Comparison of ENCODE assay signal across 9 cellular contexts in the genomic region with DNA sequence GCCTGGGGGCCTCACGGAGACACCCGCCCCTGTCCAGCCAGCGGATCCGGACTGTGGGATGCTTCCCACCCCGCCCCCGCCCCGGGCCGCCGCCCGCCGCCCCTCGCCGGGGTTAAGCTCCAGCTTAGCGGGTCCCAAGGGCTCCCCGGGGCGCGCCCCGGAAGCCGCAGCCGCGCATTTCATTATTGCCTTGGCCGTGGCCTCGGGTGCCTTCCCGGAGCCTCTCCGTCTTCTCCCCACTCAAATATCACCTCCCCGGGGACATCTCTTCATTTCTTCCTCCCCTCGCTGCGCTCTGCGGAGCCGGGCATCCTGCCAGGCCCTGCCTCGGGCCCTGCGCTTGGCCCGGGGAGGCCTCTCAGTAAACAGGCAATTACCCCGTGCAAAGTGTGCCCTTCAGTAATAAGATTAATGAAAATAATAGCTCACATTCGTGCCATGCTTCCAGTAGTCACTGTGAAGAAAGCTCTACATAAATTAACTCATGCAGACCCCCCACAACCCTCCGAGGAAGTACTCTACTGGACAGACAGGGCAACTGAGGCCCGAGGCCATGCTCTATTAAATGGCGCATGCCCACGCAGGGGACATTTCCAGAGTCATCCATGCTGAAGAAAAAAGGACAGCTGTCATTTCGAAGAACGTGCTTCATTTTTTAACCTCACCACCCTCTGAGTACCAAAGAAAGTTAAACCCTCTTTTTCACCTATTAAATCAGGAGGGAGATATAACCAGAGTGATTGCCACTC. TPM values are rescaled to one million over a fixed set of nuclear protein-coding genes. Genes with fewer than 3 reads are reported as not detected.
DNase-seq lines count a peak whose midpoint lies in the region; ATAC-seq and TF ChIP-seq lines count a peak whose summit lies in the region.
"Had no signal": no experiment of that assay in that cellular context is flagged by ENCODE, and none has a peak within 500 bp of the region (broad histone marks: within the 10 kb centered on the region; RNA-seq: fewer than 3 reads in every experiment).

No MANE protein-coding gene starts in this region.

- no peaks in the 10 kb centered on the region for H3K36me3 ChIP-seq in CD8-positive, alpha-beta T cell (ENCODE audit: insufficient read depth, low read length)

- no peak overlapping the region for H3K27ac ChIP-seq in CD8-positive, alpha-beta T cell (ENCODE audit: low read depth, low read length)

- peaks cover 58% of the 10 kb centered on the region for H3K4me1 Mint-ChIP-seq in osteocyte (ENCODE audit: unreplicated experiment)
- H3K4me1 Mint-ChIP-seq in CD8-positive, alpha-beta T cell (ENCODE audit: low read depth): no peaks in the 10 kb centered on the region

- H3K4me1 ChIP-seq in CD8-positive, alpha-beta T cell (ENCODE audit: insufficient read depth, low read length): no peaks in the 10 kb centered on the region

- POLR2A ChIA-PET in GM10248 (lab: Yijun Ruan, JAX): no interaction called here
- POLR2A ChIA-PET in CD8-positive, alpha-beta T cell (lab: Charles Lee): no interaction called here

- DNase-seq in DMS153 treated with DMSO at 0.1 percent for 48 hours (lab: John Stamatoyannopoulos, UW; ENCODE audit: unreplicated experiment) (peak; percentile 99), NCI-H2081 treated with DMSO at 0.1 percent for 48 hours (lab: John Stamatoyannopoulos, UW) (peak; percentile 45), astrocyte of the hippocampus (ENCODE audit: low read depth, low spot score) (peak; percentile 59), osteocyte (ENCODE audit: extremely low spot score, unreplicated experiment) (peak; percentile 91), cortex of kidney (lab: John Stamatoyannopoulos, UW) (no peak), GM10248 (ENCODE audit: extremely low spot score) (no peak)
- no peak for DNase-seq in CD8-positive, alpha-beta T cell

- no peak overlapping the region for H3K4me3 ChIP-seq in CD8-positive, alpha-beta T cell (ENCODE audit: low read depth, low read length)

- H3K36me3 Mint-ChIP-seq in osteocyte (ENCODE audit: unreplicated experiment): no peaks in the 10 kb centered on the region
- H3K36me3 Mint-ChIP-seq in CD8-positive, alpha-beta T cell: no peaks in the 10 kb centered on the region
- H3K36me3 Mint-ChIP-seq: activated naive CD8-positive, alpha-beta T cell had no signal

- H3K9me3 Mint-ChIP-seq in osteocyte (ENCODE audit: unreplicated experiment): no peaks in the 10 kb centered on the region
- H3K9me3 Mint-ChIP-seq in CD8-positive, alpha-beta T cell: no peaks in the 10 kb centered on the region

- H3K9me3 ChIP-seq in CD8-positive, alpha-beta T cell (ENCODE audit: low read length): no peaks in the 10 kb centered on the region

- CTCF ChIA-PET in GM10248 (lab: Yijun Ruan, JAX): interaction anchor here (0.8 to 15.9 kb wide), 9 partner anchors 14 to 118 kb away, joined by 3 to 245 read pairs (median 3); no protein-coding TSS in a partner anchor
- CTCF ChIA-PET in CD8-positive, alpha-beta T cell (lab: Charles Lee): interaction anchor here (1.7 to 2.0 kb wide), 3 partner anchors 24 to 104 kb away, joined by 5 read pairs; no protein-coding TSS in a partner anchor

- H3K27me3 ChIP-seq in CD8-positive, alpha-beta T cell (ENCODE audit: insufficient read depth, low read length): no peaks in the 10 kb centered on the region

- intact Hi-C loops in CD8-positive, alpha-beta T cell (cut with DNase I, micrococcal nuclease): loop anchor here in 1 of 2 experiments (10.0 kb wide), 1 partner anchor 737 kb away; no protein-coding TSS in a partner anchor

- H3K27ac Mint-ChIP-seq in osteocyte (ENCODE audit: unreplicated experiment): peak overlapping the region; percentile 75
- no peak overlapping the region for H3K27ac Mint-ChIP-seq in CD8-positive, alpha-beta T cell
- H3K27ac Mint-ChIP-seq: activated naive CD8-positive, alpha-beta T cell had no signal

- no peaks in the 10 kb centered on the region for H3K27me3 Mint-ChIP-seq in osteocyte (ENCODE audit: unreplicated experiment)
- peaks cover 54% of the 10 kb centered on the region for H3K27me3 Mint-ChIP-seq in CD8-positive, alpha-beta T cell (ENCODE audit: low read depth)

- no peak for ATAC-seq in GM18907 (IDR thresholded peaks at IDR 0.05; ENCODE audit: unreplicated experiment)
- no peak for ATAC-seq in CD8-positive, alpha-beta T cell

- TF ChIP-seq CTCF in osteocyte (IDR thresholded peaks at IDR 0.05): no peak
- no peak for TF ChIP-seq CTCF in GM10248 (IDR thresholded peaks at IDR 0.05; ENCODE audit: control extremely low read depth, extremely low read depth, low read depth, missing control alignments)
- no peak for TF ChIP-seq CTCF in CD8-positive, alpha-beta T cell (IDR thresholded peaks at IDR 0.05)

- no peak overlapping the region for H3K4me3 Mint-ChIP-seq in osteocyte (ENCODE audit: unreplicated experiment)
- H3K4me3 Mint-ChIP-seq in CD8-positive, alpha-beta T cell: no peak overlapping the region
- H3K4me3 Mint-ChIP-seq: activated naive CD8-positive, alpha-beta T cell had no signal

RNA-seq across cellular contexts. Expression of gene LAPTM5, which starts 49.9 kb away (rescaled TPM):
- not detected in 2 replicates for total RNA-seq in osteocyte
- 100 to 1,000 TPM; 629 to 653 TPM for total RNA-seq in CD8-positive, alpha-beta T cell

Comparison
In these comparisons a context has a peak if more than half of its experiments do, and no peak if none do; other contexts are left out.
1. DNase-seq: peak in DMS153 treated with DMSO at 0.1 percent for 48 hours (single experiment), NCI-H2081 treated with DMSO at 0.1 percent for 48 hours (single experiment), astrocyte of the hippocampus (single experiment) and osteocyte (single experiment); none in cortex of kidney (single experiment), GM10248 (single experiment) and CD8-positive, alpha-beta T cell (0 of 7).
2. RNA of gene LAPTM5, which starts 49.9 kb away (total RNA-seq): 629 to 653 TPM in CD8-positive, alpha-beta T cell; not detected in osteocyte; every median in the first group is over 100 times any median in the second.